ENCODE assay signal across 28 cellular contexts in the genomic region with DNA sequence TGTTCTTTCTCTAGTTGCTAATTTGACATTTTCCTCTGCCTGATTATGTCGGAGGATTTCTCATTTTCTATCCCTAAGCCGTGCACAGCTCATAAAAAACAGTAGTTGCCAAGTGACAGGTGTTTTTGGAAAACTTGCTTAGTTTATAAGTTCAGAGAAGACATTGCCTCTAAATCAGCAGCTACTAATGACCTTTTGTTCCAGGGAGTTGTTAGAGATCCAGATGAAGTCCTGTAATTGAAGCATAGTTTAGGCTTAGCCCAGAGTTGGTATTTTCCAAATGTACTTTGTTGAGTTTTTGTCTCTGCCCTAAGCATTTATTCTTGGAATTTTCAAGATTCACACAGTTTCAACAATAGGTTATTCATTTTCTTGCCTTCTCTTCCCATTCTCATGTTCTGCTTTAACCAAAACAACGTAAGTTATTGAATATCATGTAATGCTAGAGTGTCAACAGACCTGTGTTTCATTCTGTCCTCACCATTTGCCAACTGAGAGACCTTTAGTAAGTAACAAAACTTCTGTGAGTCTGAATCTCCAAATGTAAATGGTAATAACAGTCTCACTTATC.
"Had no signal": no experiment of that assay in that cellular context is flagged by ENCODE, and none has a peak within 500 bp of the region (broad histone marks: within the 10 kb centered on the region; RNA-seq: fewer than 3 reads in every experiment).

No MANE protein-coding gene starts in this region.

- H3K4me3 Mint-ChIP-seq: activated CD4-positive, alpha-beta memory T cell treated with anti-CD3 and anti-CD28 coated beads for 36 hours; activated CD4-positive, alpha-beta T cell treated with anti-CD3 and anti-CD28 coated beads, Interleukin-2, amount 10 ng/mL, durations not matched to agents 24 days and 14 days; activated T-helper 1 cell treated with anti-CD3 and anti-CD28 coated beads, Interleukin-12 subunit alpha, Interleukin-12 subunit beta, Interleukin-2, Interleukin-4 antibody, amounts not matched to agents 30 ng/mL and 10 ng/mL and 1 ng/mL, durations not matched to agents 14 hours and 24 hours and 36 hours; dendritic cell treated with granulocyte-macrophage colony-stimulating factor and Interleukin-4, amounts not matched to agents 40 ng/mL and 50 ng/mL, for 4 days; naive thymus-derived CD4-positive, alpha-beta T cell; neural crest cell; T-helper 1 cell treated with Interleukin-12 subunit alpha and Interleukin-12 subunit beta and Interleukin-4 antibody, amounts not matched to agents 30 μg/mL and 1 μg/mL, for 36 hours had no signal

- H3K27me3 ChIP-seq: brain microvascular endothelial cell, esophagus squamous epithelium, gastrocnemius medialis had no signal

- H3K4me1 Mint-ChIP-seq: activated CD4-positive, alpha-beta T cell treated with anti-CD3 and anti-CD28 coated beads, Interleukin-2, amount 10 ng/mL, durations not matched to agents 24 days and 14 days; naive thymus-derived CD4-positive, alpha-beta T cell had no signal

- H3K36me3 Mint-ChIP-seq: activated CD4-positive, alpha-beta memory T cell treated with anti-CD3 and anti-CD28 coated beads for 36 hours; naive thymus-derived CD4-positive, alpha-beta T cell had no signal

- H3K9me3 ChIP-seq: esophagus squamous epithelium, gastrocnemius medialis had no signal

- H3K36me3 ChIP-seq: brain microvascular endothelial cell, esophagus squamous epithelium, gastrocnemius medialis had no signal

- H3K27me3 Mint-ChIP-seq: activated CD4-positive, alpha-beta memory T cell treated with anti-CD3 and anti-CD28 coated beads for 36 hours; activated CD4-positive, alpha-beta T cell treated with anti-CD3 and anti-CD28 coated beads, Interleukin-2, amount 10 ng/mL, durations not matched to agents 24 days and 14 days; dendritic cell treated with granulocyte-macrophage colony-stimulating factor and Interleukin-4, amounts not matched to agents 40 ng/mL and 50 ng/mL, for 4 days; naive thymus-derived CD4-positive, alpha-beta T cell had no signal

- H3K27ac Mint-ChIP-seq: activated CD4-positive, alpha-beta memory T cell treated with anti-CD3 and anti-CD28 coated beads for 36 hours; activated CD4-positive, alpha-beta T cell treated with anti-CD3 and anti-CD28 coated beads, Interleukin-2, amount 10 ng/mL, durations not matched to agents 24 days and 14 days; activated T-helper 1 cell treated with anti-CD3 and anti-CD28 coated beads, Interleukin-12 subunit alpha, Interleukin-12 subunit beta, Interleukin-2, Interleukin-4 antibody, amounts not matched to agents 30 ng/mL and 10 ng/mL and 1 ng/mL, durations not matched to agents 14 hours and 24 hours and 36 hours; dendritic cell treated with granulocyte-macrophage colony-stimulating factor and Interleukin-4, amounts not matched to agents 40 ng/mL and 50 ng/mL, for 4 days; naive thymus-derived CD4-positive, alpha-beta T cell; T-helper 1 cell treated with Interleukin-12 subunit alpha and Interleukin-12 subunit beta and Interleukin-4 antibody, amounts not matched to agents 30 μg/mL and 1 μg/mL, for 36 hours had no signal

- ATAC-seq: gastrocnemius medialis; left cardiac atrium; naive thymus-derived CD4-positive, alpha-beta T cell; stimulated activated naive CD8-positive, alpha-beta T cell treated with anti-CD3 and anti-CD28 coated beads, Interleukin-15, Interleukin-2, amounts not matched to agents 100 U/mL and 50 U/mL, for 24 hours had no signal

- H3K4me1 ChIP-seq: esophagus squamous epithelium, gastrocnemius medialis, parathyroid adenoma had no signal

- H3K9me3 Mint-ChIP-seq: activated CD4-positive, alpha-beta memory T cell treated with anti-CD3 and anti-CD28 coated beads for 36 hours; activated CD4-positive, alpha-beta T cell treated with anti-CD3 and anti-CD28 coated beads, Interleukin-2, amount 10 ng/mL, durations not matched to agents 24 days and 14 days; activated T-helper 1 cell treated with anti-CD3 and anti-CD28 coated beads, Interleukin-12 subunit alpha, Interleukin-12 subunit beta, Interleukin-2, Interleukin-4 antibody, amounts not matched to agents 30 ng/mL and 10 ng/mL and 1 ng/mL, durations not matched to agents 14 hours and 24 hours and 36 hours; dendritic cell treated with granulocyte-macrophage colony-stimulating factor and Interleukin-4, amounts not matched to agents 40 ng/mL and 50 ng/mL, for 4 days; neural crest cell; T-helper 1 cell treated with Interleukin-12 subunit alpha and Interleukin-12 subunit beta and Interleukin-4 antibody, amounts not matched to agents 30 μg/mL and 1 μg/mL, for 36 hours had no signal

- DNase-seq: activated CD4-positive, alpha-beta memory T cell treated with anti-CD3 and anti-CD28 coated beads for 36 hours; activated CD4-positive, alpha-beta T cell treated with anti-CD3 and anti-CD28 coated beads, Interleukin-2, amount 10 ng/mL, durations not matched to agents 24 days and 14 days; activated CD4-positive, CD25-positive, alpha-beta regulatory T cell treated with anti-CD3 and anti-CD28 coated beads, Interleukin-2, amount 50 U/mL, for 72 hours; activated CD8-positive, alpha-beta memory T cell treated with anti-CD3 and anti-CD28 coated beads, Interleukin-2, amount 50 U/mL, for 4 hours; activated gamma-delta T cell treated with Interleukin-2 at 50 U/mL for 16 hours; activated naive CD4-positive, alpha-beta T cell treated with anti-CD3 and anti-CD28 coated beads, Interleukin-2, amount 50 U/mL, for 16 hours; activated T-cell treated with anti-CD3 and anti-CD28 coated beads, Interleukin-2, amount 50 U/mL, for 1 hour; amniotic stem cell; brain microvascular endothelial cell; caudate nucleus; esophagus squamous epithelium; gastrocnemius medialis; head of caudate nucleus; hippocampal formation; left cardiac atrium; mammary epithelial cell; naive thymus-derived CD4-positive, alpha-beta T cell; nucleus accumbens; right cardiac atrium; stimulated activated CD4-positive, alpha-beta T cell treated with anti-CD3 and anti-CD28 coated beads, Interleukin-2, amount 100 ng/mL, for 48 hours; stimulated activated naive CD8-positive, alpha-beta T cell treated with anti-CD3 and anti-CD28 coated beads, Interleukin-15, Interleukin-2, amounts not matched to agents 100 U/mL and 50 U/mL, for 24 hours; SW 1271; T1000 had no signal

- H3K4me3 ChIP-seq: esophagus squamous epithelium, gastrocnemius medialis had no signal

- H3K27ac ChIP-seq: brain microvascular endothelial cell, esophagus squamous epithelium, gastrocnemius medialis, parathyroid adenoma had no signal
